In genomic region chr20:38747495-38748096, GRCh38 we compare ENCODE assay signal across 9 cellular contexts. TPM values are rescaled to one million over a fixed set of nuclear protein-coding genes. Genes with fewer than 3 reads are reported as not detected.
DNase-seq lines count a peak whose midpoint lies in the region; ATAC-seq and TF ChIP-seq lines count a peak whose summit lies in the region.
"Had no signal": no experiment of that assay in that cellular context is flagged by ENCODE, and none has a peak within 500 bp of the region (broad histone marks: within the 10 kb centered on the region; RNA-seq: fewer than 3 reads in every experiment).

No MANE protein-coding gene starts in this region.

- peaks cover 2 to 10% of the 10 kb centered on the region in 2 donors for H3K27me3 Mint-ChIP-seq in natural killer cell treated with Interleukin-12 subunit alpha and Interleukin-12 subunit beta and Interleukin-15 and Interleukin-18, amount 100 ng/mL, for 72 hours

- peaks cover 11% of the 10 kb centered on the region for H3K36me3 ChIP-seq in HUES6 (ENCODE audit: control insufficient read depth, insufficient read depth, low read length)

- peaks cover 9% of the 10 kb centered on the region for H3K4me1 ChIP-seq in HUES6 (ENCODE audit: control insufficient read depth, insufficient read depth, low read length)

- H3K4me1 Mint-ChIP-seq in natural killer cell treated with Interleukin-12 subunit alpha and Interleukin-12 subunit beta and Interleukin-15 and Interleukin-18, amount 100 ng/mL, for 72 hours (ENCODE audit: low read depth in 2 of 2) = peaks cover 22 to 23% of the 10 kb centered on the region in 2 donors

- H3K4me3 ChIP-seq in HUES6 (ENCODE audit: low read depth, low read length) = peak overlapping the region; percentile 43

- peak in 1 of 61 donors; percentile 48 for DNase-seq in caudate nucleus (lab: John Stamatoyannopoulos, UW)
- no peak for DNase-seq in natural killer cell treated with Interleukin-12 subunit alpha and Interleukin-12 subunit beta and Interleukin-15 and Interleukin-18, amount 100 ng/mL, for 72 hours (ENCODE audit: low spot score)
- no peak for DNase-seq in NCI-H446 treated with DMSO at 0.1 percent for 48 hours (lab: John Stamatoyannopoulos, UW)
- DNase-seq in left lobe of liver (ENCODE audit: low spot score) = no peak
- DNase-seq in foreskin melanocyte = no peak

- H3K27ac Mint-ChIP-seq in natural killer cell treated with Interleukin-12 subunit alpha and Interleukin-12 subunit beta and Interleukin-15 and Interleukin-18, amount 100 ng/mL, for 72 hours = peak overlapping the region; percentile 83 to 96

- TF ChIP-seq CTCF in C4-2B (conservative IDR thresholded peaks at IDR 0.05) = no peak

- no peaks in the 10 kb centered on the region for H3K9me3 ChIP-seq in HUES6 (ENCODE audit: control insufficient read depth, insufficient read depth, low read depth, low read length)

- H3K4me3 Mint-ChIP-seq in natural killer cell treated with Interleukin-12 subunit alpha and Interleukin-12 subunit beta and Interleukin-15 and Interleukin-18, amount 100 ng/mL, for 72 hours = peak overlapping the region; percentile 98

- H3K9ac ChIP-seq in HUES6 (ENCODE audit: low read length) = no peak overlapping the region

- H3K27ac ChIP-seq in C4-2B (peak overlapping the region; percentile 87), HUES6 (ENCODE audit: low read depth, low read length) (no peak overlapping the region), caudate nucleus (ENCODE audit: low read depth, low read length) (peak overlapping the region; percentile 50)

- peaks cover 26% of the 10 kb centered on the region for H3K27me3 ChIP-seq in HUES6 (ENCODE audit: control insufficient read depth, insufficient read depth, low read length)

- no peaks in the 10 kb centered on the region for H3K9me3 Mint-ChIP-seq in natural killer cell treated with Interleukin-12 subunit alpha and Interleukin-12 subunit beta and Interleukin-15 and Interleukin-18, amount 100 ng/mL, for 72 hours

- ATAC-seq in natural killer cell treated with Interleukin-12 subunit alpha and Interleukin-12 subunit beta and Interleukin-15 and Interleukin-18, amount 100 ng/mL, for 72 hours = no peak
- ATAC-seq in GM19324 (IDR thresholded peaks at IDR 0.05; ENCODE audit: low FRiP score, unreplicated experiment) = no peak
- ATAC-seq in left lobe of liver = no peak

- H3K36me3 Mint-ChIP-seq in natural killer cell treated with Interleukin-12 subunit alpha and Interleukin-12 subunit beta and Interleukin-15 and Interleukin-18, amount 100 ng/mL, for 72 hours = peaks cover 4% of the 10 kb centered on the region

RNA-seq across cellular contexts. Expression of gene ACTR5, which starts 0.7 kb away (rescaled TPM):
- total RNA-seq in natural killer cell treated with Interleukin-12 subunit alpha and Interleukin-12 subunit beta and Interleukin-15 and Interleukin-18, amount 100 ng/mL, for 72 hours = 10 to 100 TPM in 1 of 2 donors, 1 to 10 TPM in 1; 9.6 to 13.8 TPM
- total RNA-seq in left lobe of liver = 6.6 TPM

RNA-seq across cellular contexts. Expression of gene SLC32A1, which starts 23.3 kb away (rescaled TPM):
- not detected for total RNA-seq in natural killer cell treated with Interleukin-12 subunit alpha and Interleukin-12 subunit beta and Interleukin-15 and Interleukin-18, amount 100 ng/mL, for 72 hours
- not detected for total RNA-seq in left lobe of liver
- total RNA-seq: renal cortical epithelial cell had no signal

RNA-seq across cellular contexts. Expression of gene PPP1R16B, which starts 57.9 kb away (rescaled TPM):
- 100 to 1,000 TPM in 1 of 2 donors, 10 to 100 TPM in 1; 74.6 to 119 TPM for total RNA-seq in natural killer cell treated with Interleukin-12 subunit alpha and Interleukin-12 subunit beta and Interleukin-15 and Interleukin-18, amount 100 ng/mL, for 72 hours
- 1.7 TPM for total RNA-seq in left lobe of liver

Comparison
In these comparisons a context has a peak if more than half of its experiments do, and no peak if none do; other contexts are left out.
1. RNA of gene PPP1R16B, which starts 57.9 kb away (total RNA-seq): 74.6 to 119 TPM in natural killer cell treated with Interleukin-12 subunit alpha and Interleukin-12 subunit beta and Interleukin-15 and Interleukin-18, amount 100 ng/mL, for 72 hours; 1.7 TPM in left lobe of liver (single experiment); every median in the first group is over 10 times any median in the second.